Comparison of ENCODE assay signal across 30 cellular contexts in the genomic region with DNA sequence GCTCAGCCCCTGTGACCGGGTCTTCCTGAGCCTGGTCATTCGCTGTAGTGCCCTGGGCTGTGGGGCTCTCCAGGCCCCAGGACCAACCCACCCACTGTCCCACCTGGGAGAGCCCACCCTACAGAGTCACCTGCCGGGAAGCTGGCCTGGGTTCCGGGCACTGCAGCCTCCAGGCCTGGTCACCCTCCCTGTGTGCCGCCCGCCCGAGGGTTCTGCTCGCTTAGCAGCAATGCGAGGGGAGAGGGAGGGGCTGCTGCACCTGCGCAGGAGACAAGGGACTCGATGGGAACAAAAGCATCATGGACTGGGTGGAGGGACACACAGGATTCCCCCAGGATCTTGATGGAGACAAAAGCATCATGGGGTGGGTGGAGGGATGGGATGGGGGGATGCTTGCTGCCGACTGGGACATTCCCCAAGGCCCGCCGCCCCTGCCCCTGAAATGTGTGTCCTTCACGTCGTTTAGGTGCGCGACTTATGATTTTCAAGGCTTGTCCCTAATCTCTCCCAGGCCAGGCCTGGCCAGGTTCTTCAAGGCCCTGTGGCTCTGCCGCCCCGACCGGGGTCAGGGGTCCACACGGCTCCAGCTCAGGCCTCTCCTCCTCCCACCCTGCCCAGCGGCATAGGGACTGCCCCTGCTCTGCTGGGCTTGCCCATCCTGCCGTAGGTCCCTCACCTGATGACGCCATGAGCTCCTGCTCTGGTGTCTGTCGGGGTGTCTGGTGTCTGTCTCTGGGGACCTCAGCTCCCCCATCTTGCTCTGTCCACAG. TPM values are rescaled to one million over a fixed set of nuclear protein-coding genes. Genes with fewer than 3 reads are reported as not detected.
"Had no signal": no experiment of that assay in that cellular context is flagged by ENCODE, and none has a peak within 500 bp of the region (broad histone marks: within the 10 kb centered on the region; RNA-seq: fewer than 3 reads in every experiment).

No MANE protein-coding gene starts in this region.

- H3K9ac ChIP-seq: SK-N-SH had no signal

- H3K27me3 ChIP-seq: SJCRH30 had no signal

- H3K27ac ChIP-seq: breast epithelium, SJCRH30, VCaP had no signal

- H3K9me3 ChIP-seq: SJCRH30, SK-N-SH had no signal

- H3K27ac Mint-ChIP-seq: activated CD8-positive, alpha-beta T cell treated with anti-CD3 and anti-CD28 coated beads, Interleukin-2, amount 10 ng/mL, durations not matched to agents 7 days and 5 days; activated naive CD4-positive, alpha-beta T cell treated with anti-CD3 and anti-CD28 coated beads, Interleukin-2, amount 50 U/mL, for 24 hours; activated T-cell treated with anti-CD3 and anti-CD28 coated beads, Interleukin-2, amount 50 U/mL, for 24 hours; activated T-helper 1 cell treated with anti-CD3 and anti-CD28 coated beads, Interleukin-12 subunit alpha, Interleukin-12 subunit beta, Interleukin-2, Interleukin-4 antibody, amounts not matched to agents 30 ng/mL and 10 ng/mL and 1 ng/mL, durations not matched to agents 14 hours and 24 hours and 36 hours had no signal

- H3K4me3 Mint-ChIP-seq: activated CD8-positive, alpha-beta T cell treated with anti-CD3 and anti-CD28 coated beads, Interleukin-2, amount 10 ng/mL, durations not matched to agents 7 days and 5 days; activated naive CD4-positive, alpha-beta T cell treated with anti-CD3 and anti-CD28 coated beads, Interleukin-2, amount 50 U/mL, for 24 hours; activated T-cell treated with anti-CD3 and anti-CD28 coated beads, Interleukin-2, amount 50 U/mL, for 24 hours; activated T-helper 1 cell treated with anti-CD3 and anti-CD28 coated beads, Interleukin-12 subunit alpha, Interleukin-12 subunit beta, Interleukin-2, Interleukin-4 antibody, amounts not matched to agents 30 ng/mL and 10 ng/mL and 1 ng/mL, durations not matched to agents 14 hours and 24 hours and 36 hours had no signal

- DNase-seq: activated CD4-positive, alpha-beta T cell treated with anti-CD3 and anti-CD28 coated beads for 48 hours; activated CD4-positive, alpha-beta T cell treated with anti-CD3 and anti-CD28 coated beads, Interleukin-2, amount 50 U/mL, for 4 hours; activated CD8-positive, alpha-beta T cell treated with anti-CD3 and anti-CD28 coated beads, Interleukin-2, amount 10 ng/mL, durations not matched to agents 7 days and 5 days; activated effector memory CD4-positive, alpha-beta T cell treated with Interleukin-2 at 50 U/mL for 16 hours; activated naive CD4-positive, alpha-beta T cell; activated T-cell treated with anti-CD3 and anti-CD28 coated beads, Interleukin-2, amount 50 U/mL, for 24 hours; aorta; central memory CD4-positive, alpha-beta T cell; Kasumi-1; KBM-7; NCI-H1105 treated with DMSO at 0.1 percent for 48 hours; NCI-H146; NCI-H1930; NCI-H2171; NCI-H2227 treated with DMSO at 0.1 percent for 48 hours; NCI-H510A; NCI-H526 treated with DMSO at 0.1 percent for 48 hours; NCI-H82; SJCRH30; SK-N-SH; T-helper 1 cell had no signal

- ATAC-seq: activated CD4-positive, CD25-positive, alpha-beta regulatory T cell treated with anti-CD3 and anti-CD28 coated beads, Interleukin-2, amount 50 U/mL, for 24 hours; activated CD8-positive, alpha-beta T cell treated with anti-CD3 and anti-CD28 coated beads, Interleukin-2, amount 10 ng/mL, durations not matched to agents 7 days and 5 days; Right ventricle myocardium inferior had no signal

- H3K36me3 ChIP-seq: breast epithelium, SJCRH30 had no signal

- H3K4me2 ChIP-seq: SK-N-SH had no signal

- H3K4me3 ChIP-seq: breast epithelium, SJCRH30 had no signal

- H3K27me3 Mint-ChIP-seq: activated naive CD4-positive, alpha-beta T cell treated with anti-CD3 and anti-CD28 coated beads, Interleukin-2, amount 50 U/mL, for 24 hours; activated T-cell treated with anti-CD3 and anti-CD28 coated beads, Interleukin-2, amount 50 U/mL, for 24 hours had no signal

- H3K4me1 ChIP-seq: breast epithelium, SJCRH30 had no signal

RNA-seq across cellular contexts. Expression of gene KRTAP10-8, which starts 1.7 kb away (rescaled TPM):
- total RNA-seq: activated CD8-positive, alpha-beta T cell treated with anti-CD3 and anti-CD28 coated beads, Interleukin-2, amount 10 ng/mL, durations not matched to agents 7 days and 5 days; activated T-helper 1 cell treated with anti-CD3 and anti-CD28 coated beads, Interleukin-12 subunit alpha, Interleukin-12 subunit beta, Interleukin-2, Interleukin-4 antibody, amounts not matched to agents 30 ng/mL and 10 ng/mL and 1 ng/mL, durations not matched to agents 14 hours and 24 hours and 36 hours; aorta; breast epithelium; OCI-LY7; Right ventricle myocardium inferior; RPMI7951; SJCRH30; T-helper 2 cell treated with Interferon-gamma antibody and Interleukin-4, amounts not matched to agents 100 ng/mL and 5 ng/mL, for 36 hours had no signal
- polyA plus RNA-seq: aorta, SK-N-SH had no signal

RNA-seq across cellular contexts. Expression of gene KRTAP10-7, which starts 13.2 kb away (rescaled TPM):
- total RNA-seq: activated CD8-positive, alpha-beta T cell treated with anti-CD3 and anti-CD28 coated beads, Interleukin-2, amount 10 ng/mL, durations not matched to agents 7 days and 5 days; activated T-helper 1 cell treated with anti-CD3 and anti-CD28 coated beads, Interleukin-12 subunit alpha, Interleukin-12 subunit beta, Interleukin-2, Interleukin-4 antibody, amounts not matched to agents 30 ng/mL and 10 ng/mL and 1 ng/mL, durations not matched to agents 14 hours and 24 hours and 36 hours; aorta; breast epithelium; OCI-LY7; Right ventricle myocardium inferior; RPMI7951; SJCRH30; T-helper 2 cell treated with Interferon-gamma antibody and Interleukin-4, amounts not matched to agents 100 ng/mL and 5 ng/mL, for 36 hours had no signal
- polyA plus RNA-seq: aorta, SK-N-SH had no signal

RNA-seq across cellular contexts. Expression of gene KRTAP10-9, which starts 13.3 kb away (rescaled TPM):
- total RNA-seq: activated CD8-positive, alpha-beta T cell treated with anti-CD3 and anti-CD28 coated beads, Interleukin-2, amount 10 ng/mL, durations not matched to agents 7 days and 5 days; activated T-helper 1 cell treated with anti-CD3 and anti-CD28 coated beads, Interleukin-12 subunit alpha, Interleukin-12 subunit beta, Interleukin-2, Interleukin-4 antibody, amounts not matched to agents 30 ng/mL and 10 ng/mL and 1 ng/mL, durations not matched to agents 14 hours and 24 hours and 36 hours; aorta; breast epithelium; OCI-LY7; Right ventricle myocardium inferior; RPMI7951; SJCRH30; T-helper 2 cell treated with Interferon-gamma antibody and Interleukin-4, amounts not matched to agents 100 ng/mL and 5 ng/mL, for 36 hours had no signal
- polyA plus RNA-seq: aorta, SK-N-SH had no signal

RNA-seq across cellular contexts. Expression of gene KRTAP10-6, which starts 21.3 kb away (rescaled TPM):
- total RNA-seq: activated CD8-positive, alpha-beta T cell treated with anti-CD3 and anti-CD28 coated beads, Interleukin-2, amount 10 ng/mL, durations not matched to agents 7 days and 5 days; activated T-helper 1 cell treated with anti-CD3 and anti-CD28 coated beads, Interleukin-12 subunit alpha, Interleukin-12 subunit beta, Interleukin-2, Interleukin-4 antibody, amounts not matched to agents 30 ng/mL and 10 ng/mL and 1 ng/mL, durations not matched to agents 14 hours and 24 hours and 36 hours; aorta; breast epithelium; OCI-LY7; Right ventricle myocardium inferior; RPMI7951; SJCRH30; T-helper 2 cell treated with Interferon-gamma antibody and Interleukin-4, amounts not matched to agents 100 ng/mL and 5 ng/mL, for 36 hours had no signal
- polyA plus RNA-seq: aorta, SK-N-SH had no signal

RNA-seq across cellular contexts. Expression of gene KRTAP10-10, which starts 23.6 kb away (rescaled TPM):
- total RNA-seq: activated CD8-positive, alpha-beta T cell treated with anti-CD3 and anti-CD28 coated beads, Interleukin-2, amount 10 ng/mL, durations not matched to agents 7 days and 5 days; activated T-helper 1 cell treated with anti-CD3 and anti-CD28 coated beads, Interleukin-12 subunit alpha, Interleukin-12 subunit beta, Interleukin-2, Interleukin-4 antibody, amounts not matched to agents 30 ng/mL and 10 ng/mL and 1 ng/mL, durations not matched to agents 14 hours and 24 hours and 36 hours; aorta; breast epithelium; OCI-LY7; Right ventricle myocardium inferior; RPMI7951; SJCRH30; T-helper 2 cell treated with Interferon-gamma antibody and Interleukin-4, amounts not matched to agents 100 ng/mL and 5 ng/mL, for 36 hours had no signal
- polyA plus RNA-seq: aorta, SK-N-SH had no signal
